Comparison of ENCODE assay signal across 1 cellular context in genomic region chr5:14728109-14728938, GRCh38.
TF ChIP-seq lines count a peak whose summit lies in the region.

No MANE protein-coding gene starts in this region.

TF ChIP-seq in HepG2, 621 proteins besides CTCF, POLR2A, EP300 and RAD21 (continued from another document and continues in another):
- TF ChIP-seq, protein P1, sequence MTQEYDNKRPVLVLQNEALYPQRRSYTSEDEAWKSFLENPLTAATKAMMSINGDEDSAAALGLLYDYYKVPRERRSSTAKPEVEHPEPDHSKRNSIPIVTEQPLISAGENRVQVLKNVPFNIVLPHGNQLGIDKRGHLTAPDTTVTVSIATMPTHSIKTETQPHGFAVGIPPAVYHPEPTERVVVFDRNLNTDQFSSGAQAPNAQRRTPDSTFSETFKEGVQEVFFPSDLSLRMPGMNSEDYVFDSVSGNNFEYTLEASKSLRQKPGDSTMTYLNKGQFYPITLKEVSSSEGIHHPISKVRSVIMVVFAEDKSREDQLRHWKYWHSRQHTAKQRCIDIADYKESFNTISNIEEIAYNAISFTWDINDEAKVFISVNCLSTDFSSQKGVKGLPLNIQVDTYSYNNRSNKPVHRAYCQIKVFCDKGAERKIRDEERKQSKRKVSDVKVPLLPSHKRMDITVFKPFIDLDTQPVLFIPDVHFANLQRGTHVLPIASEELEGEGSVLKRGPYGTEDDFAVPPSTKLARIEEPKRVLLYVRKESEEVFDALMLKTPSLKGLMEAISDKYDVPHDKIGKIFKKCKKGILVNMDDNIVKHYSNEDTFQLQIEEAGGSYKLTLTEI (CRISPR knock-in tag; conservative IDR thresholded peaks at IDR 0.05) = no peak
- TF ChIP-seq ZNF431 (CRISPR knock-in tag; IDR thresholded peaks at IDR 0.05; ENCODE audit: borderline replicate concordance, low read depth) (0 out of 2 replicates have a peak, but pooled peaks have one; percentile 38), ZNF772 (CRISPR knock-in tag; IDR thresholded peaks at IDR 0.05) (0 out of 2 replicates have a peak, but pooled peaks have one; percentile 60), ZNF292 (CRISPR knock-in tag; IDR thresholded peaks at IDR 0.05; ENCODE audit: borderline replicate concordance, low read depth) (peak; percentile 79; the same call in 1 of the 2 replicates), SMAD9 (CRISPR knock-in tag; IDR thresholded peaks at IDR 0.05) (no peak), AGO2 (optimal IDR thresholded peaks at IDR 0.05; ENCODE audit: low read depth, low read length) (no peak), PLRG1 (conservative IDR thresholded peaks at IDR 0.05) (no peak), NR2F2 (IDR thresholded peaks at IDR 0.05; ENCODE audit: borderline replicate concordance, low read depth) (peak; percentile 88), RBM39 (IDR thresholded peaks at IDR 0.05; ENCODE audit: low read depth, low read length, poor library complexity, severe bottlenecking) (peak; percentile 51), KAT7 (CRISPR knock-in tag; IDR thresholded peaks at IDR 0.05; ENCODE audit: borderline replicate concordance) (no peak), SUZ12 (IDR thresholded peaks at IDR 0.05; ENCODE audit: low read depth, low read length) (no peak), MIER2 (CRISPR knock-in tag; IDR thresholded peaks at IDR 0.05) (peak; percentile 72; the same call in 1 of the 2 replicates), ZC3H13 (CRISPR knock-in tag; IDR thresholded peaks at IDR 0.05) (no peak), RFX5 (IDR thresholded peaks at IDR 0.05; ENCODE audit: low read depth, low read length) (no peak), ZNF615 (CRISPR knock-in tag; IDR thresholded peaks at IDR 0.05; ENCODE audit: borderline replicate concordance) (no peak), SP140L (CRISPR knock-in tag; IDR thresholded peaks at IDR 0.05; ENCODE audit: borderline replicate concordance) (0 out of 2 replicates have a peak, but pooled peaks have one; percentile 55), ATF7-NPFF (CRISPR knock-in tag; IDR thresholded peaks at IDR 0.05; ENCODE audit: low read depth) (no peak), ZNF720 (CRISPR knock-in tag; IDR thresholded peaks at IDR 0.05) (no peak), XBP1 (CRISPR knock-in tag; IDR thresholded peaks at IDR 0.05) (no peak), RBFOX2 (IDR thresholded peaks at IDR 0.05; ENCODE audit: low read depth, low read length) (no peak), ADNP (CRISPR knock-in tag; IDR thresholded peaks at IDR 0.05) (no peak), DPF2 (CRISPR knock-in tag; IDR thresholded peaks at IDR 0.05; ENCODE audit: borderline replicate concordance, low read depth) (peak; percentile 77), MXD3 (CRISPR knock-in tag; IDR thresholded peaks at IDR 0.05) (0 out of 2 replicates have a peak, but pooled peaks have one; percentile 3), REL (CRISPR knock-in tag; conservative IDR thresholded peaks at IDR 0.05) (no peak), ZNF879 (CRISPR knock-in tag; IDR thresholded peaks at IDR 0.05) (no peak), PBX3 (CRISPR knock-in tag; IDR thresholded peaks at IDR 0.05; ENCODE audit: borderline replicate concordance) (peak; percentile 64; the same call in 1 of the 2 replicates), ZNF235 (CRISPR knock-in tag; IDR thresholded peaks at IDR 0.05; ENCODE audit: borderline replicate concordance) (no peak), ZNF556 (CRISPR knock-in tag; IDR thresholded peaks at IDR 0.05; ENCODE audit: borderline replicate concordance) (peak; percentile 57; the same call in 1 of the 2 replicates), ZEB1 (IDR thresholded peaks at IDR 0.05; ENCODE audit: insufficient replicate concordance, low read depth) (no peak), PHF21A (CRISPR knock-in tag; IDR thresholded peaks at IDR 0.05) (peak; percentile 83), ZNF549 (CRISPR knock-in tag; IDR thresholded peaks at IDR 0.05) (no peak), THAP7 (CRISPR knock-in tag; IDR thresholded peaks at IDR 0.05) (no peak), ZNF776 (CRISPR knock-in tag; IDR thresholded peaks at IDR 0.05) (no peak), FOXK2 (IDR thresholded peaks at IDR 0.05) (no peak), ZSCAN30 (CRISPR knock-in tag; IDR thresholded peaks at IDR 0.05) (no peak), ARID2 (CRISPR knock-in tag; IDR thresholded peaks at IDR 0.05; ENCODE audit: borderline replicate concordance) (no peak), RFXAP (CRISPR knock-in tag; IDR thresholded peaks at IDR 0.05; ENCODE audit: borderline replicate concordance) (no peak), ERF (CRISPR knock-in tag; IDR thresholded peaks at IDR 0.05) (peak; percentile 74; the same call in 1 of the 2 replicates), SYNCRIP (IDR thresholded peaks at IDR 0.05; ENCODE audit: insufficient read depth, low read depth, low read length) (no peak), TBL1XR1 (IDR thresholded peaks at IDR 0.05; ENCODE audit: borderline replicate concordance, low read length, partially characterized antibody) (peak; percentile 93), ZSCAN9 (CRISPR knock-in tag; IDR thresholded peaks at IDR 0.05; ENCODE audit: borderline replicate concordance) (no peak; the same call in 1 of the 2 replicates), CCAR2 (optimal IDR thresholded peaks at IDR 0.05; ENCODE audit: low read depth, low read length) (no peak), CHD4 (IDR thresholded peaks at IDR 0.05; ENCODE audit: borderline replicate concordance, low read length) (no peak), ZBTB38 (CRISPR knock-in tag; IDR thresholded peaks at IDR 0.05) (peak; percentile 57; the same call in 1 of the 2 replicates), PPARG (CRISPR knock-in tag; conservative IDR thresholded peaks at IDR 0.05) (peak; percentile 65)
- TF ChIP-seq, protein P2, sequence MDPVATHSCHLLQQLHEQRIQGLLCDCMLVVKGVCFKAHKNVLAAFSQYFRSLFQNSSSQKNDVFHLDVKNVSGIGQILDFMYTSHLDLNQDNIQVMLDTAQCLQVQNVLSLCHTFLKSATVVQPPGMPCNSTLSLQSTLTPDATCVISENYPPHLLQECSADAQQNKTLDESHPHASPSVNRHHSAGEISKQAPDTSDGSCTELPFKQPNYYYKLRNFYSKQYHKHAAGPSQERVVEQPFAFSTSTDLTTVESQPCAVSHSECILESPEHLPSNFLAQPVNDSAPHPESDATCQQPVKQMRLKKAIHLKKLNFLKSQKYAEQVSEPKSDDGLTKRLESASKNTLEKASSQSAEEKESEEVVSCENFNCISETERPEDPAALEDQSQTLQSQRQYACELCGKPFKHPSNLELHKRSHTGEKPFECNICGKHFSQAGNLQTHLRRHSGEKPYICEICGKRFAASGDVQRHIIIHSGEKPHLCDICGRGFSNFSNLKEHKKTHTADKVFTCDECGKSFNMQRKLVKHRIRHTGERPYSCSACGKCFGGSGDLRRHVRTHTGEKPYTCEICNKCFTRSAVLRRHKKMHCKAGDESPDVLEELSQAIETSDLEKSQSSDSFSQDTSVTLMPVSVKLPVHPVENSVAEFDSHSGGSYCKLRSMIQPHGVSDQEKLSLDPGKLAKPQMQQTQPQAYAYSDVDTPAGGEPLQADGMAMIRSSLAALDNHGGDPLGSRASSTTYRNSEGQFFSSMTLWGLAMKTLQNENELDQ (CRISPR knock-in tag; IDR thresholded peaks at IDR 0.05; ENCODE audit: borderline replicate concordance) = no peak
- TF ChIP-seq, protein P3, sequence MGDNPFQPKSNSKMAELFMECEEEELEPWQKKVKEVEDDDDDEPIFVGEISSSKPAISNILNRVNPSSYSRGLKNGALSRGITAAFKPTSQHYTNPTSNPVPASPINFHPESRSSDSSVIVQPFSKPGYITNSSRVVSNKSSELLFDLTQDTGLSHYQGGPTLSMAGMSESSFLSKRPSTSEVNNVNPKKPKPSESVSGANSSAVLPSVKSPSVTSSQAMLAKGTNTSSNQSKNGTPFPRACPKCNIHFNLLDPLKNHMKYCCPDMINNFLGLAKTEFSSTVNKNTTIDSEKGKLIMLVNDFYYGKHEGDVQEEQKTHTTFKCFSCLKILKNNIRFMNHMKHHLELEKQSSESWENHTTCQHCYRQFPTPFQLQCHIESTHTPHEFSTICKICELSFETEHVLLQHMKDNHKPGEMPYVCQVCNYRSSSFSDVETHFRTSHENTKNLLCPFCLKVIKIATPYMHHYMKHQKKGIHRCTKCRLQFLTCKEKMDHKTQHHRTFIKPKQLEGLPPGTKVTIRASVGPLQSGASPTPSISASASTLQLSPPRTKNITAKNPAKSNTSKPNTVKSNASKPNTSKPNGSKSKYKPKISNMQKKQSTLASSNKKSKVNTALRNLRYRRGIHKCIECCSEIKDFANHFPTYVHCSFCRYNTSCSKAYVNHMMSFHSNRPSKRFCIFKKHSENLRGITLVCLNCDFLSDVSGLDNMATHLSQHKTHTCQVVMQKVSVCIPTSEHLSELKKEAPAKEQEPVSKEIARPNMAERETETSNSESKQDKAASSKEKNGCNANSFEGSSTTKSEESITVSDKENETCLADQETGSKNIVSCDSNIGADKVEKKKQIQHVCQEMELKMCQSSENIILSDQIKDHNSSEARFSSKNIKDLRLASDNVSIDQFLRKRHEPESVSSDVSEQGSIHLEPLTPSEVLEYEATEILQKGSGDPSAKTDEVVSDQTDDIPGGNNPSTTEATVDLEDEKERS (CRISPR knock-in tag; IDR thresholded peaks at IDR 0.05) = peak; percentile 78; the same call in 1 of the 2 replicates
- TF ChIP-seq, protein P4, sequence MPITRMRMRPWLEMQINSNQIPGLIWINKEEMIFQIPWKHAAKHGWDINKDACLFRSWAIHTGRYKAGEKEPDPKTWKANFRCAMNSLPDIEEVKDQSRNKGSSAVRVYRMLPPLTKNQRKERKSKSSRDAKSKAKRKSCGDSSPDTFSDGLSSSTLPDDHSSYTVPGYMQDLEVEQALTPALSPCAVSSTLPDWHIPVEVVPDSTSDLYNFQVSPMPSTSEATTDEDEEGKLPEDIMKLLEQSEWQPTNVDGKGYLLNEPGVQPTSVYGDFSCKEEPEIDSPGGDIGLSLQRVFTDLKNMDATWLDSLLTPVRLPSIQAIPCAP (CRISPR knock-in tag; IDR thresholded peaks at IDR 0.05; ENCODE audit: low read depth) = no peak
- TF ChIP-seq, protein P5, sequence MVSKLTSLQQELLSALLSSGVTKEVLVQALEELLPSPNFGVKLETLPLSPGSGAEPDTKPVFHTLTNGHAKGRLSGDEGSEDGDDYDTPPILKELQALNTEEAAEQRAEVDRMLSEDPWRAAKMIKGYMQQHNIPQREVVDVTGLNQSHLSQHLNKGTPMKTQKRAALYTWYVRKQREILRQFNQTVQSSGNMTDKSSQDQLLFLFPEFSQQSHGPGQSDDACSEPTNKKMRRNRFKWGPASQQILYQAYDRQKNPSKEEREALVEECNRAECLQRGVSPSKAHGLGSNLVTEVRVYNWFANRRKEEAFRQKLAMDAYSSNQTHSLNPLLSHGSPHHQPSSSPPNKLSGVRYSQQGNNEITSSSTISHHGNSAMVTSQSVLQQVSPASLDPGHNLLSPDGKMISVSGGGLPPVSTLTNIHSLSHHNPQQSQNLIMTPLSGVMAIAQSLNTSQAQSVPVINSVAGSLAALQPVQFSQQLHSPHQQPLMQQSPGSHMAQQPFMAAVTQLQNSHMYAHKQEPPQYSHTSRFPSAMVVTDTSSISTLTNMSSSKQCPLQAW (CRISPR knock-in tag; IDR thresholded peaks at IDR 0.05) = peak; percentile 90
- TF ChIP-seq, protein P6, sequence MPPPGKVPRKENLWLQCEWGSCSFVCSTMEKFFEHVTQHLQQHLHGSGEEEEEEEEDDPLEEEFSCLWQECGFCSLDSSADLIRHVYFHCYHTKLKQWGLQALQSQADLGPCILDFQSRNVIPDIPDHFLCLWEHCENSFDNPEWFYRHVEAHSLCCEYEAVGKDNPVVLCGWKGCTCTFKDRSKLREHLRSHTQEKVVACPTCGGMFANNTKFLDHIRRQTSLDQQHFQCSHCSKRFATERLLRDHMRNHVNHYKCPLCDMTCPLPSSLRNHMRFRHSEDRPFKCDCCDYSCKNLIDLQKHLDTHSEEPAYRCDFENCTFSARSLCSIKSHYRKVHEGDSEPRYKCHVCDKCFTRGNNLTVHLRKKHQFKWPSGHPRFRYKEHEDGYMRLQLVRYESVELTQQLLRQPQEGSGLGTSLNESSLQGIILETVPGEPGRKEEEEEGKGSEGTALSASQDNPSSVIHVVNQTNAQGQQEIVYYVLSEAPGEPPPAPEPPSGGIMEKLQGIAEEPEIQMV (CRISPR knock-in tag; IDR thresholded peaks at IDR 0.05; ENCODE audit: low read depth) = no peak
- TF ChIP-seq, protein P7, sequence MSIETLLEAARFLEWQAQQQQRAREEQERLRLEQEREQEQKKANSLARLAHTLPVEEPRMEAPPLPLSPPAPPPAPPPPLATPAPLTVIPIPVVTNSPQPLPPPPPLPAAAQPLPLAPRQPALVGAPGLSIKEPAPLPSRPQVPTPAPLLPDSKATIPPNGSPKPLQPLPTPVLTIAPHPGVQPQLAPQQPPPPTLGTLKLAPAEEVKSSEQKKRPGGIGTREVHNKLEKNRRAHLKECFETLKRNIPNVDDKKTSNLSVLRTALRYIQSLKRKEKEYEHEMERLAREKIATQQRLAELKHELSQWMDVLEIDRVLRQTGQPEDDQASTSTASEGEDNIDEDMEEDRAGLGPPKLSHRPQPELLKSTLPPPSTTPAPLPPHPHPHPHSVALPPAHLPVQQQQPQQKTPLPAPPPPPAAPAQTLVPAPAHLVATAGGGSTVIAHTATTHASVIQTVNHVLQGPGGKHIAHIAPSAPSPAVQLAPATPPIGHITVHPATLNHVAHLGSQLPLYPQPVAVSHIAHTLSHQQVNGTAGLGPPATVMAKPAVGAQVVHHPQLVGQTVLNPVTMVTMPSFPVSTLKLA (IDR thresholded peaks at IDR 0.05) = 0 out of 2 replicates have a peak, but pooled peaks have one; percentile 7
- TF ChIP-seq, protein P8, sequence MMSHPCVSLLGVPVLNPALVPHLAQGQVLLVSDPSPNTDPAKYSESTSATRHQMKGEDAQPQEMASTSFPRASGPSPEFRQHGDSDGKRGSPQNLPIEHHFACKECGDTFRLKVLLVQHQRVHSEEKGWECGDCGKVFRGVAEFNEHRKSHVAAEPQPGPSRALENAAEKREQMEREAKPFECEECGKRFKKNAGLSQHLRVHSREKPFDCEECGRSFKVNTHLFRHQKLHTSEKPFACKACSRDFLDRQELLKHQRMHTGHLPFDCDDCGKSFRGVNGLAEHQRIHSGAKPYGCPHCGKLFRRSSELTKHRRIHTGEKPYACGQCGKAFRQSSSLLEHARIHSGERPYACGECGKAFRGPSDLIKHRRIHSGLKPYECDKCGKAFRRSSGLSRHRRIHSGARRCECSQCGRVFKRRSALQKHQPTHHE (CRISPR knock-in tag; IDR thresholded peaks at IDR 0.05; ENCODE audit: borderline replicate concordance) = peak; percentile 58; the same call in 1 of the 2 replicates
